ENCODE assay signal across 8 cellular contexts in the genomic region with DNA sequence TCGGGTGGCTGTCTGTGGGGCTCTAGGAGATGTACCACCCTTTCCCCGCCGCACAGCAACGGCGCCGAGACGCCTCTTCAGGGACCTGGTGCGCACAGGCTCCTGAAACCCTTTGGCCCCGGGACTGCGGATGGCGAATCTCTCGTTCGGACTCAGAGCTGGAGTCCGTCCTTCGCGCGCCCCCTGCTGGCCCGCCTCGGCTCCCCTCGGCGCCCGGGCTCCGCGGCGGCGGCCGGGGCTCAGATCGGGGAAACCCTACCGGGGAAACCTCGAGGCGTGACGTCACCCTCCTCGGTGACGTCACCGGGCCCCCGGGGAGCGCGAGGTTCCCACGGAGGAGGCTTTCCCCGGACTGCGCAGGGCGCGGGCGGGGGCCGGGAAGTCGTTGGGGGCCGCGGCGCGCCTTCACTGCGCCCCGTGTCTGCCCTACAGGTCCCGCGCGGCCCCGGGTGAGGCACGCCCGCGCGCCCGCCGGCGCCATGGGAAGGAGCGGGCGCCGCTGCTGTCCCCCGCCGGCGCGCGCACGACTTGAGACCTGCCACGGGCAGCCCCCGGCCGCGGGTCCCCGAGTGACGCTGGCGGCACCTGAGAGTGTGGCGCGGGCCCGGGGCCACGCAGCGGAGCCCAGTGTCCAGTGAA. TPM values are rescaled to one million over a fixed set of nuclear protein-coding genes. Genes with fewer than 3 reads are reported as not detected.
DNase-seq lines count a peak whose midpoint lies in the region; ATAC-seq and TF ChIP-seq lines count a peak whose summit lies in the region.

No MANE protein-coding gene starts in this region.

- peak; percentile 57 for TF ChIP-seq CTCF in kidney epithelial cell (IDR thresholded peaks at IDR 0.05; ENCODE audit: insufficient read depth, low read length, poor library complexity, severe bottlenecking)

- DNase-seq in AG08396 (ENCODE audit: low spot score) (peak; percentile 98), NCI-H2227 (lab: John Stamatoyannopoulos, UW; ENCODE audit: unreplicated experiment) (peak; percentile 89), cerebellar cortex (ENCODE audit: low spot score) (peak; percentile 82), kidney epithelial cell (ENCODE audit: low read depth) (peak; percentile 56)
- DNase-seq in activated CD4-positive, alpha-beta T cell treated with anti-CD3 and anti-CD28 coated beads for 1 hour: peak; percentile 90
- DNase-seq in stimulated activated CD4-positive, alpha-beta T cell treated with anti-CD3 and anti-CD28 coated beads, Interleukin-15, amount 100 ng/mL, for 24 hours: peak; percentile 94

- peak; percentile 40 for ATAC-seq in GM18868 (IDR thresholded peaks at IDR 0.05; ENCODE audit: unreplicated experiment)
- ATAC-seq in HG03103 (IDR thresholded peaks at IDR 0.05; ENCODE audit: low read depth, unreplicated experiment): peak; percentile 40

- no peaks in the 10 kb centered on the region for H3K36me3 ChIP-seq in kidney epithelial cell (ENCODE audit: control insufficient read depth, insufficient read depth, low read length)

- no peaks in the 10 kb centered on the region for H3K27me3 ChIP-seq in kidney epithelial cell (ENCODE audit: control insufficient read depth, insufficient read depth, low read length)

- peak overlapping the region; percentile 45 for H3K4me3 ChIP-seq in kidney epithelial cell (ENCODE audit: low read depth, low read length)

RNA-seq across cellular contexts. Expression of gene PRR7, which starts 7.9 kb away (rescaled TPM):
- total RNA-seq in kidney epithelial cell: 5.8 and 10.3 TPM in 2 replicates

RNA-seq across cellular contexts. Expression of gene DBN1, which starts 18.9 kb away (rescaled TPM):
- total RNA-seq in kidney epithelial cell: 429 and 434 TPM in 2 replicates

RNA-seq across cellular contexts. Expression of gene GRK6, which starts 28.0 kb away (rescaled TPM):
- total RNA-seq in kidney epithelial cell: 34.9 and 46.4 TPM in 2 replicates

RNA-seq across cellular contexts. Expression of gene PDLIM7, which starts 42.9 kb away (rescaled TPM):
- total RNA-seq in kidney epithelial cell: 467 and 551 TPM in 2 replicates

RNA-seq across cellular contexts. Expression of gene F12, which starts 45.2 kb away (rescaled TPM):
- 4.0 and 5.1 TPM in 2 replicates for total RNA-seq in kidney epithelial cell

Comparison
In these comparisons a context has a peak if more than half of its experiments do, and no peak if none do; other contexts are left out.
1. Peak in every context shown above with its lines: DNase-seq, ATAC-seq and H3K4me3 ChIP-seq.